ENCODE assay signal across 34 cellular contexts in genomic region chr9:114478459-114478858, GRCh38.
"Had no signal": no experiment of that assay in that cellular context is flagged by ENCODE, and none has a peak within 500 bp of the region (broad histone marks: within the 10 kb centered on the region; RNA-seq: fewer than 3 reads in every experiment).

No MANE protein-coding gene starts in this region.

- DNase-seq: activated B cell treated with CpG ODN at 0.5 μM for 24 hours; activated CD4-positive, alpha-beta memory T cell treated with anti-CD3 and anti-CD28 coated beads for 36 hours; activated CD4-positive, alpha-beta T cell treated with anti-CD3 and anti-CD28 coated beads for 4 hours; activated CD4-positive, alpha-beta T cell treated with anti-CD3 and anti-CD28 coated beads, Interleukin-2, amount 10 ng/mL, durations not matched to agents 24 days and 14 days; activated CD4-positive, alpha-beta T cell treated with anti-CD3 and anti-CD28 coated beads, Interleukin-2, amount 50 U/mL, for 1 hour; activated CD4-positive, alpha-beta T cell treated with anti-CD3 and anti-CD28 coated beads, Interleukin-2, amount 50 U/mL, for 4 hours; activated CD4-positive, CD25-positive, alpha-beta regulatory T cell treated with anti-CD3 and anti-CD28 coated beads, Interleukin-2, amount 50 U/mL, for 72 hours; activated CD8-positive, alpha-beta T cell treated with anti-CD3 and anti-CD28 coated beads for 36 hours; activated effector memory CD4-positive, alpha-beta T cell treated with Interleukin-2 at 50 U/mL for 16 hours; activated gamma-delta T cell; activated naive CD4-positive, alpha-beta T cell treated with anti-CD3 and anti-CD28 coated beads, Interleukin-2, amount 10 ng/mL, durations not matched to agents 7 days and 5 days; activated naive CD4-positive, alpha-beta T cell treated with Interleukin-2 at 50 U/mL for 16 hours; activated T-cell treated with anti-CD3 and anti-CD28 coated beads for 4 hours; activated T-cell treated with anti-CD3 and anti-CD28 coated beads, Interleukin-2, amount 50 U/mL, for 1 hour; activated T-cell treated with anti-CD3 and anti-CD28 coated beads, Interleukin-2, amount 50 U/mL, for 4 hours; activated T-cell treated with anti-CD3 and anti-CD28 coated beads, Interleukin-2, amount 50 U/mL, for 72 hours; amygdala; anterior cingulate cortex; caudate nucleus; cerebellar nuclear complex; T-helper 1 cell; T-helper 2 cell; T-helper 9 cell had no signal

- H3K36me3 ChIP-seq: ascending aorta, cardiac muscle cell had no signal

- H3K4me1 ChIP-seq: ascending aorta had no signal

- H3K27me3 ChIP-seq: ascending aorta, cardiac muscle cell had no signal

- H3K4me3 Mint-ChIP-seq: activated B cell treated with CpG ODN at 0.5 μM for 24 hours; activated CD4-positive, alpha-beta memory T cell treated with anti-CD3 and anti-CD28 coated beads for 36 hours; activated CD4-positive, alpha-beta T cell treated with anti-CD3 and anti-CD28 coated beads, Interleukin-2, amount 10 ng/mL, durations not matched to agents 24 days and 14 days; activated CD8-positive, alpha-beta T cell treated with anti-CD3 and anti-CD28 coated beads for 36 hours; activated naive CD4-positive, alpha-beta T cell treated with anti-CD3 and anti-CD28 coated beads, Interleukin-2, amount 10 ng/mL, durations not matched to agents 7 days and 5 days; activated naive CD4-positive, alpha-beta T cell treated with anti-CD3 and anti-CD28 coated beads, Interleukin-2, amount 50 U/mL, for 24 hours; activated naive CD8-positive, alpha-beta T cell; activated T-cell treated with anti-CD3 and anti-CD28 coated beads, Interleukin-2, amount 50 U/mL, for 4 hours; activated T-cell treated with anti-CD3 and anti-CD28 coated beads, Interleukin-2, amount 50 U/mL, for 72 hours; activated T-helper 1 cell treated with anti-CD3 and anti-CD28 coated beads, Interleukin-12 subunit alpha, Interleukin-12 subunit beta, Interleukin-2, Interleukin-4 antibody, amounts not matched to agents 30 ng/mL and 10 ng/mL and 1 ng/mL, durations not matched to agents 14 hours and 24 hours and 36 hours; brain; central memory CD8-positive, alpha-beta T cell; T-helper 1 cell treated with Interleukin-12 subunit alpha and Interleukin-12 subunit beta and Interleukin-4 antibody, amounts not matched to agents 30 μg/mL and 1 μg/mL, for 36 hours; T-helper 2 cell treated with Interferon-gamma antibody and Interleukin-4, amounts not matched to agents 5 μg/mL and 100 μg/mL, for 36 hours had no signal

- H3K4me3 ChIP-seq: ascending aorta, cardiac muscle cell had no signal

- H3K9me3 ChIP-seq: ascending aorta had no signal

- H3K9me3 Mint-ChIP-seq: activated B cell treated with CpG ODN at 0.5 μM for 24 hours; activated CD4-positive, alpha-beta memory T cell treated with anti-CD3 and anti-CD28 coated beads for 36 hours; activated CD4-positive, alpha-beta T cell treated with anti-CD3 and anti-CD28 coated beads, Interleukin-2, amount 10 ng/mL, durations not matched to agents 24 days and 14 days; activated CD8-positive, alpha-beta T cell treated with anti-CD3 and anti-CD28 coated beads for 36 hours; activated naive CD4-positive, alpha-beta T cell treated with anti-CD3 and anti-CD28 coated beads, Interleukin-2, amount 10 ng/mL, durations not matched to agents 7 days and 5 days; activated naive CD4-positive, alpha-beta T cell treated with anti-CD3 and anti-CD28 coated beads, Interleukin-2, amount 50 U/mL, for 24 hours; activated T-cell treated with anti-CD3 and anti-CD28 coated beads, Interleukin-2, amount 50 U/mL, for 4 hours; activated T-cell treated with anti-CD3 and anti-CD28 coated beads, Interleukin-2, amount 50 U/mL, for 72 hours; activated T-helper 1 cell treated with anti-CD3 and anti-CD28 coated beads, Interleukin-12 subunit alpha, Interleukin-12 subunit beta, Interleukin-2, Interleukin-4 antibody, amounts not matched to agents 30 ng/mL and 10 ng/mL and 1 ng/mL, durations not matched to agents 14 hours and 24 hours and 36 hours; activated T-helper 2 cell treated with anti-CD3 and anti-CD28 coated beads, Interferon-gamma antibody, Interleukin-2, Interleukin-4, amounts not matched to agents 10 μg/mL and 5 μg/mL and 100 μg/mL, durations not matched to agents 14 hours and 24 hours and 36 hours; central memory CD8-positive, alpha-beta T cell; T-helper 1 cell treated with Interleukin-12 subunit alpha and Interleukin-12 subunit beta and Interleukin-4 antibody, amounts not matched to agents 30 μg/mL and 1 μg/mL, for 36 hours; T-helper 2 cell treated with Interferon-gamma antibody and Interleukin-4, amounts not matched to agents 5 μg/mL and 100 μg/mL, for 36 hours had no signal

- H3K36me3 Mint-ChIP-seq: activated CD4-positive, alpha-beta memory T cell treated with anti-CD3 and anti-CD28 coated beads for 36 hours; activated naive CD4-positive, alpha-beta T cell treated with anti-CD3 and anti-CD28 coated beads, Interleukin-2, amount 10 ng/mL, durations not matched to agents 7 days and 5 days; activated naive CD4-positive, alpha-beta T cell treated with anti-CD3 and anti-CD28 coated beads, Interleukin-2, amount 50 U/mL, for 24 hours had no signal

- H3K27me3 Mint-ChIP-seq: activated CD4-positive, alpha-beta memory T cell treated with anti-CD3 and anti-CD28 coated beads for 36 hours; activated CD4-positive, alpha-beta T cell treated with anti-CD3 and anti-CD28 coated beads, Interleukin-2, amount 10 ng/mL, durations not matched to agents 24 days and 14 days; activated naive CD4-positive, alpha-beta T cell treated with anti-CD3 and anti-CD28 coated beads, Interleukin-2, amount 50 U/mL, for 24 hours; activated naive CD8-positive, alpha-beta T cell; central memory CD8-positive, alpha-beta T cell had no signal

- FAIRE-seq: TTC549 had no signal

- H3K27ac Mint-ChIP-seq: activated B cell treated with CpG ODN at 0.5 μM for 24 hours; activated CD4-positive, alpha-beta memory T cell treated with anti-CD3 and anti-CD28 coated beads for 36 hours; activated CD4-positive, alpha-beta T cell treated with anti-CD3 and anti-CD28 coated beads, Interleukin-2, amount 10 ng/mL, durations not matched to agents 24 days and 14 days; activated CD8-positive, alpha-beta T cell treated with anti-CD3 and anti-CD28 coated beads for 36 hours; activated naive CD4-positive, alpha-beta T cell treated with anti-CD3 and anti-CD28 coated beads, Interleukin-2, amount 10 ng/mL, durations not matched to agents 7 days and 5 days; activated naive CD4-positive, alpha-beta T cell treated with anti-CD3 and anti-CD28 coated beads, Interleukin-2, amount 50 U/mL, for 24 hours; activated naive CD8-positive, alpha-beta T cell; activated T-cell treated with anti-CD3 and anti-CD28 coated beads, Interleukin-2, amount 50 U/mL, for 72 hours; activated T-helper 2 cell treated with anti-CD3 and anti-CD28 coated beads, Interferon-gamma antibody, Interleukin-2, Interleukin-4, amounts not matched to agents 10 μg/mL and 5 μg/mL and 100 μg/mL, durations not matched to agents 14 hours and 24 hours and 36 hours; T-helper 1 cell treated with Interleukin-12 subunit alpha and Interleukin-12 subunit beta and Interleukin-4 antibody, amounts not matched to agents 30 μg/mL and 1 μg/mL, for 36 hours; T-helper 2 cell treated with Interferon-gamma antibody and Interleukin-4, amounts not matched to agents 5 μg/mL and 100 μg/mL, for 36 hours had no signal

- H3K27ac ChIP-seq: ascending aorta, cardiac muscle cell had no signal

- ATAC-seq: activated CD8-positive, alpha-beta T cell treated with anti-CD3 and anti-CD28 coated beads for 36 hours; activated T-cell treated with anti-CD3 and anti-CD28 coated beads, Interleukin-2, amount 50 U/mL, for 4 hours; activated T-cell treated with anti-CD3 and anti-CD28 coated beads, Interleukin-2, amount 50 U/mL, for 72 hours had no signal
